Comparison of ENCODE assay signal across 1 cellular context in the genomic region with DNA sequence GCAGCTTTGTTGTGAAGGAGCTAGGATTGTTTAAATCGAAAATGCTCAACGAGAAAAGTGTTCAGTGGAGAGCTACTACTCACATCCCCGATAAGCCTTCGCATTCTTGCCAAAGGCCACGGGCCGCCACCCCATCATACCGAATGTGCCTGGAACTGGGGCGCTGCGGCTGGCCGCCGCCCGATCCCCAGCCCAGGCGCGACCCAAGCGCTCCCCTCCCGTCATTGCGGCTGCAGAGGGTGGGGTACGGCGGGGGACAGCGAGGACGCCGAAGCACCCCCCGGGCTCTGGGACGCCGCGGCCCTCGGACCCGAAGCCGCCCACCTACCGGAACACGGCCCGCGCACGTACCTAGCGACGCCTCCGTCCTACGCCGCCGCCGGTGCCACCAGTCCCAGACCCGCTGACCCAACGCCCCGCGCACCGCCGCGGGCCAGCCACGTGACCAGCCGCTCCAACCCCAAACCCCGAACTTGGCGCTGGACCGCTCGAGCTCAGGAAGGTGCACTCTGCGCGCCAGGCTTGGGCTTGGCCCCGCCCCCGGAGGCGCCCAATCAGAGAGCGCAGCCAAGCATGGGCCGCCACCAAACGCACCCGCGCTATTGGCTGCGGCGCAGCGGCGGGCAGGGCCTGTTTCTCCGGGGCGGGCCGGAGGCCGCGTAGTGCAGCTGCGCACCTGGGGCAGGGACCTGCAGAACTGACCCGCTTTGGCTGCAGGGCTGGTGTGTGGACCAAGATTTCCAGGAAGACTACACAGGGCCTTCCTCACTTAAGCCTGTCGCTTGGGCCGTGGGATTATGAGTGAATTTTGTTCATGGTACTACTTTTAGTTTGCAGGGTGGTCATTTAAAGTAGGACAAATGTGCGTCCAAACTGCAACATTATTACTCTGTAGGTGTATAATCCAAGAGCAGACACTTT.
TF ChIP-seq lines count a peak whose summit lies in the region.

SHMT1 (minus strand) TSS at position 530 of the 921 bp plus-strand sequence. CDS start 7,569 bp downstream, outside the sequence.

TF ChIP-seq in K562, 482 proteins besides CTCF, POLR2A, EP300 and RAD21 (continued from another document and continues in another):
- TF ChIP-seq TFAP4 (CRISPR knock-in tag; IDR thresholded peaks at IDR 0.05; ENCODE audit: borderline replicate concordance) (peak; percentile 76; the same call in 1 of the 2 replicates), CUX1 (CRISPR knock-in tag; IDR thresholded peaks at IDR 0.05) (no peak), CBFA2T2 (conservative IDR thresholded peaks at IDR 0.05) (peak; percentile 39), E2F3 (CRISPR knock-in tag; IDR thresholded peaks at IDR 0.05) (0 out of 2 replicates have a peak, but pooled peaks have one; percentile 51), ZNF134 (CRISPR knock-in tag; conservative IDR thresholded peaks at IDR 0.05) (no peak), NFATC3 (IDR thresholded peaks at IDR 0.05) (no peak), FOSL1 (tag; conservative IDR thresholded peaks at IDR 0.05) (no peak), IFI16 (CRISPR knock-in tag; IDR thresholded peaks at IDR 0.05) (no peak), KLF13 (tag; IDR thresholded peaks at IDR 0.05; ENCODE audit: borderline replicate concordance, low read depth) (no peak), THAP7 (CRISPR knock-in tag; IDR thresholded peaks at IDR 0.05) (no peak), ESRRA (IDR thresholded peaks at IDR 0.05; ENCODE audit: borderline replicate concordance, low read depth) (0 out of 2 replicates have a peak, but pooled peaks have one; percentile 32), ETV5 (CRISPR knock-in tag; IDR thresholded peaks at IDR 0.05; ENCODE audit: low read depth) (no peak), ZNF263 (CRISPR knock-in tag; IDR thresholded peaks at IDR 0.05; ENCODE audit: borderline replicate concordance) (no peak), ZNF696 (CRISPR knock-in tag; conservative IDR thresholded peaks at IDR 0.05) (no peak), ZNF354B (CRISPR knock-in tag; IDR thresholded peaks at IDR 0.05) (no peak), SRSF9 (IDR thresholded peaks at IDR 0.05; ENCODE audit: borderline replicate concordance, low read depth, low read length) (no peak), ZC3H4 (CRISPR knock-in tag; IDR thresholded peaks at IDR 0.05; ENCODE audit: borderline replicate concordance) (no peak), SRF (CRISPR knock-in tag; IDR thresholded peaks at IDR 0.05) (peak in 1 of 2 experiments; percentile 63; a peak in 2 of 4 replicates), GTF2F1 (IDR thresholded peaks at IDR 0.05; ENCODE audit: low read depth, low read length) (no peak), NUFIP1 (IDR thresholded peaks at IDR 0.05; ENCODE audit: partially characterized antibody) (no peak), ZBTB2 (IDR thresholded peaks at IDR 0.05) (no peak), THRAP3 (IDR thresholded peaks at IDR 0.05; ENCODE audit: borderline replicate concordance) (no peak), NFYB (IDR thresholded peaks at IDR 0.05; ENCODE audit: extremely low read depth, insufficient read length) (peak; percentile 76), ZHX1 (conservative IDR thresholded peaks at IDR 0.05; ENCODE audit: low read length) (no peak), MCM7 (IDR thresholded peaks at IDR 0.05) (no peak), CEBPG (CRISPR knock-in tag; IDR thresholded peaks at IDR 0.05) (no peak), CEBPG (tag; conservative IDR thresholded peaks at IDR 0.05 in 1 of 2, IDR thresholded peaks at IDR 0.05 in 1 of 2) (no peak), ETV6 (IDR thresholded peaks at IDR 0.05; ENCODE audit: borderline replicate concordance in 1 of 2, low read depth in 2 of 2, low read length in 1 of 2) (no peak), ETV6 (CRISPR knock-in tag; IDR thresholded peaks at IDR 0.05; ENCODE audit: borderline replicate concordance) (no peak), TBP (optimal IDR thresholded peaks at IDR 0.05; ENCODE audit: low read depth, low read length) (peak; percentile 52), CREBBP (IDR thresholded peaks at IDR 0.05; ENCODE audit: low read depth, low read length) (no peak), JUN (IDR thresholded peaks at IDR 0.05; ENCODE audit: borderline replicate concordance, low read depth, low read length) (no peak), JUN (CRISPR knock-in tag; IDR thresholded peaks at IDR 0.05; ENCODE audit: borderline replicate concordance) (no peak), BCL6 (CRISPR knock-in tag; IDR thresholded peaks at IDR 0.05) (no peak), ZNF780A (CRISPR knock-in tag; IDR thresholded peaks at IDR 0.05) (no peak), FOXK2 (conservative IDR thresholded peaks at IDR 0.05 in 1 of 2, IDR thresholded peaks at IDR 0.05 in 1 of 2; ENCODE audit: low read depth in 2 of 2) (peak in 1 of 2 experiments; percentile 40; a peak in 1 of 4 replicates), DPF2 (IDR thresholded peaks at IDR 0.05) (no peak), ZFX (CRISPR knock-in tag; IDR thresholded peaks at IDR 0.05) (peak; percentile 65), EWSR1 (IDR thresholded peaks at IDR 0.05; ENCODE audit: borderline replicate concordance, low read depth, partially characterized antibody) (no peak), HNRNPLL (IDR thresholded peaks at IDR 0.05; ENCODE audit: low read depth, low read length, poor library complexity, severe bottlenecking) (peak; percentile 98), ZNF217 (CRISPR knock-in tag; IDR thresholded peaks at IDR 0.05) (no peak), POU5F1 (IDR thresholded peaks at IDR 0.05; ENCODE audit: borderline replicate concordance, low read depth, low read length, partially characterized antibody) (no peak), SP1 (CRISPR knock-in tag; IDR thresholded peaks at IDR 0.05) (peak; percentile 72), LCOR (CRISPR knock-in tag; IDR thresholded peaks at IDR 0.05) (no peak)
- TF ChIP-seq, protein P1, sequence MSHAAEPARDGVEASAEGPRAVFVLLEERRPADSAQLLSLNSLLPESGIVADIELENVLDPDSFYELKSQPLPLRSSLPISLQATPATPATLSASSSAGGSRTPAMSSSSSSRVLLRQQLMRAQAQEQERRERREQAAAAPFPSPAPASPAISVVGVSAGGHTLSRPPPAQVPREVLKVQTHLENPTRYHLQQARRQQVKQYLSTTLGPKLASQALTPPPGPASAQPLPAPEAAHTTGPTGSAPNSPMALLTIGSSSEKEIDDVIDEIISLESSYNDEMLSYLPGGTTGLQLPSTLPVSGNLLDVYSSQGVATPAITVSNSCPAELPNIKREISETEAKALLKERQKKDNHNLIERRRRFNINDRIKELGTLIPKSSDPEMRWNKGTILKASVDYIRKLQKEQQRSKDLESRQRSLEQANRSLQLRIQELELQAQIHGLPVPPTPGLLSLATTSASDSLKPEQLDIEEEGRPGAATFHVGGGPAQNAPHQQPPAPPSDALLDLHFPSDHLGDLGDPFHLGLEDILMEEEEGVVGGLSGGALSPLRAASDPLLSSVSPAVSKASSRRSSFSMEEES (CRISPR knock-in tag; IDR thresholded peaks at IDR 0.05) = peak; percentile 90
- TF ChIP-seq, protein P2, sequence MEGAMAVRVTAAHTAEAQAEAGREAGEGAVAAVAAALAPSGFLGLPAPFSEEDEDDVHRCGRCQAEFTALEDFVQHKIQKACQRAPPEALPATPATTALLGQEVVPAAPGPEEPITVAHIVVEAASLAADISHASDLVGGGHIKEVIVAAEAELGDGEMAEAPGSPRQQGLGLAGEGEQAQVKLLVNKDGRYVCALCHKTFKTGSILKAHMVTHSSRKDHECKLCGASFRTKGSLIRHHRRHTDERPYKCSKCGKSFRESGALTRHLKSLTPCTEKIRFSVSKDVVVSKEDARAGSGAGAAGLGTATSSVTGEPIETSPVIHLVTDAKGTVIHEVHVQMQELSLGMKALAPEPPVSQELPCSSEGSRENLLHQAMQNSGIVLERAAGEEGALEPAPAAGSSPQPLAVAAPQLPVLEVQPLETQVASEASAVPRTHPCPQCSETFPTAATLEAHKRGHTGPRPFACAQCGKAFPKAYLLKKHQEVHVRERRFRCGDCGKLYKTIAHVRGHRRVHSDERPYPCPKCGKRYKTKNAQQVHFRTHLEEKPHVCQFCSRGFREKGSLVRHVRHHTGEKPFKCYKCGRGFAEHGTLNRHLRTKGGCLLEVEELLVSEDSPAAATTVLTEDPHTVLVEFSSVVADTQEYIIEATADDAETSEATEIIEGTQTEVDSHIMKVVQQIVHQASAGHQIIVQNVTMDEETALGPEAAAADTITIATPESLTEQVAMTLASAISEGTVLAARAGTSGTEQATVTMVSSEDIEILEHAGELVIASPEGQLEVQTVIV (CRISPR knock-in tag; IDR thresholded peaks at IDR 0.05; ENCODE audit: borderline replicate concordance) = no peak
- TF ChIP-seq, protein P3, sequence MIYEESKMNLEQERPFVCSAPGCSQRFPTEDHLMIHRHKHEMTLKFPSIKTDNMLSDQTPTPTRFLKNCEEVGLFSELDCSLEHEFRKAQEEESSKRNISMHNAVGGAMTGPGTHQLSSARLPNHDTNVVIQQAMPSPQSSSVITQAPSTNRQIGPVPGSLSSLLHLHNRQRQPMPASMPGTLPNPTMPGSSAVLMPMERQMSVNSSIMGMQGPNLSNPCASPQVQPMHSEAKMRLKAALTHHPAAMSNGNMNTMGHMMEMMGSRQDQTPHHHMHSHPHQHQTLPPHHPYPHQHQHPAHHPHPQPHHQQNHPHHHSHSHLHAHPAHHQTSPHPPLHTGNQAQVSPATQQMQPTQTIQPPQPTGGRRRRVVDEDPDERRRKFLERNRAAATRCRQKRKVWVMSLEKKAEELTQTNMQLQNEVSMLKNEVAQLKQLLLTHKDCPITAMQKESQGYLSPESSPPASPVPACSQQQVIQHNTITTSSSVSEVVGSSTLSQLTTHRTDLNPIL (CRISPR knock-in tag; IDR thresholded peaks at IDR 0.05) = no peak
